Comparison of ENCODE assay signal across 8 cellular contexts in genomic region chr9:2241875-2242741, GRCh38.
DNase-seq lines count a peak whose midpoint lies in the region; ATAC-seq, FAIRE-seq and TF ChIP-seq lines count a peak whose summit lies in the region.

No MANE protein-coding gene starts in this region.

- H3K9ac ChIP-seq in astrocyte (ENCODE audit: low read length), result peak overlapping the region; percentile 76

- H3K36me3 Mint-ChIP-seq in astrocyte (ENCODE audit: low read depth, unreplicated experiment), result no peaks in the 10 kb centered on the region

- H3K27me3 ChIP-seq in astrocyte (ENCODE audit: insufficient read depth, low read length), result no peaks in the 10 kb centered on the region

- no peaks in the 10 kb centered on the region for H3K36me3 ChIP-seq in astrocyte (ENCODE audit: insufficient read depth, low read length)

- H3K27me3 Mint-ChIP-seq in astrocyte (ENCODE audit: low read depth, unreplicated experiment), result no peaks in the 10 kb centered on the region

- peak; percentile 95 for ATAC-seq in HG02642 (IDR thresholded peaks at IDR 0.05; ENCODE audit: poor library complexity, unreplicated experiment)

- peak; percentile 89 for DNase-seq in GM12865 (ENCODE audit: low read depth)
- peak; percentile 96 for DNase-seq in NCI-H1092 treated with DMSO at 0.1 percent for 48 hours (lab: John Stamatoyannopoulos, UW)
- peak; percentile 66 for DNase-seq in SKM-1 treated with dmso at 0.1 percent for 144 hours (lab: John Stamatoyannopoulos, UW; ENCODE audit: unreplicated experiment)
- peak; percentile 90 for DNase-seq in astrocyte (ENCODE audit: low read depth)
- peak; percentile 69 for DNase-seq in hepatic stellate cell (ENCODE audit: low spot score)
- peak; percentile 90 for DNase-seq in putamen (ENCODE audit: low spot score)
- DNase-seq in NK-92 (lab: John Stamatoyannopoulos, UW; ENCODE audit: unreplicated experiment), result no peak

- peaks cover 19% of the 10 kb centered on the region for H3K4me1 ChIP-seq in astrocyte (ENCODE audit: insufficient read depth, low read length)

- H4K20me1 ChIP-seq in astrocyte (ENCODE audit: insufficient read depth, low read length), result no peaks in the 10 kb centered on the region

- H3K4me2 ChIP-seq in astrocyte (ENCODE audit: low read length), result peak overlapping the region; percentile 96

- H3K27ac ChIP-seq in astrocyte (ENCODE audit: low read depth, low read length), result peak overlapping the region; percentile 27

- H3K4me1 Mint-ChIP-seq in astrocyte (ENCODE audit: low read depth, unreplicated experiment), result no peaks in the 10 kb centered on the region

- peak overlapping the region; percentile 95 for H2AFZ ChIP-seq in astrocyte (ENCODE audit: low read depth, low read length)

- no peaks in the 10 kb centered on the region for H3K9me3 Mint-ChIP-seq in astrocyte (ENCODE audit: unreplicated experiment)

- no peak for TF ChIP-seq CTCF in GM12865 (IDR thresholded peaks at IDR 0.05; ENCODE audit: insufficient read depth, low read depth, low read length, missing control alignments)
- TF ChIP-seq CTCF in astrocyte (IDR thresholded peaks at IDR 0.05; ENCODE audit: insufficient read depth, low read depth, low read length), result no peak

- H3K27ac Mint-ChIP-seq in astrocyte (ENCODE audit: unreplicated experiment), result no peak overlapping the region

- H3K4me3 ChIP-seq in GM12865 (ENCODE audit: low read depth, low read length) (peak overlapping the region; percentile 66), astrocyte (ENCODE audit: insufficient read depth, low read depth, low read length) (peak overlapping the region; percentile 67)

- peak; percentile 63 for FAIRE-seq in astrocyte (lab: Jason Lieb, UNC)

- H3K79me2 ChIP-seq in astrocyte (ENCODE audit: insufficient read depth, low read length), result no peaks in the 10 kb centered on the region

- H3K4me3 Mint-ChIP-seq in astrocyte (ENCODE audit: unreplicated experiment), result peak overlapping the region; percentile 78

- no peaks in the 10 kb centered on the region for H3K9me3 ChIP-seq in astrocyte (ENCODE audit: insufficient read depth, low read depth, low read length)
